ENCODE assay signal across 29 cellular contexts in genomic region chr6:27053738-27054137, GRCh38.
DNase-seq lines count a peak whose midpoint lies in the region; ATAC-seq, FAIRE-seq and TF ChIP-seq lines count a peak whose summit lies in the region.
"Had no signal": no experiment of that assay in that cellular context is flagged by ENCODE, and none has a peak within 500 bp of the region (broad histone marks: within the 10 kb centered on the region; RNA-seq: fewer than 3 reads in every experiment).

No MANE protein-coding gene starts in this region.

- TF ChIP-seq CTCF in nephron (IDR thresholded peaks at IDR 0.05; ENCODE audit: unreplicated experiment in 3 of 3): no peak

- no peak overlapping the region for H3K4me3 ChIP-seq in right cardiac atrium (ENCODE audit: low read length)
- H3K4me3 ChIP-seq: GM23248, left lung, MG63, SJSA1, smooth muscle cell, suprapubic skin had no signal

- H3K27me3 ChIP-seq in right cardiac atrium (ENCODE audit: control insufficient read depth, insufficient read depth): no peaks in the 10 kb centered on the region
- H3K27me3 ChIP-seq: MG63, SJSA1 had no signal

- H3K9me3 Mint-ChIP-seq in nephron: no peaks in the 10 kb centered on the region
- H3K9me3 Mint-ChIP-seq: activated CD4-positive, alpha-beta T cell treated with anti-CD3 and anti-CD28 coated beads, Interleukin-2, amount 10 ng/mL, durations not matched to agents 24 days and 14 days; WTC11 had no signal

- H3K27ac Mint-ChIP-seq in nephron: peak overlapping the region; percentile 29 to 59 (median 38)
- H3K27ac Mint-ChIP-seq: activated CD4-positive, alpha-beta T cell treated with anti-CD3 and anti-CD28 coated beads, Interleukin-2, amount 10 ng/mL, durations not matched to agents 24 days and 14 days; activated naive CD8-positive, alpha-beta T cell; CD14-positive monocyte; WTC11 had no signal

- peaks cover 3% of the 10 kb centered on the region for H3K27me3 Mint-ChIP-seq in nephron (ENCODE audit: low read depth)

- peak; percentile 40 for FAIRE-seq in RCC 7860 (lab: Jason Lieb, UNC)

- H3K9me3 ChIP-seq in right cardiac atrium (ENCODE audit: control insufficient read depth, low read length): no peaks in the 10 kb centered on the region
- H3K9me3 ChIP-seq: left lung, MG63, SJSA1, suprapubic skin had no signal

- H3K27ac ChIP-seq in right cardiac atrium (ENCODE audit: low read length): no peak overlapping the region
- H3K27ac ChIP-seq: 22Rv1, GM23248, HL-60, left lung, parathyroid adenoma, SJSA1, suprapubic skin had no signal

- ATAC-seq in HG02588 (IDR thresholded peaks at IDR 0.05; ENCODE audit: unreplicated experiment) (peak; percentile 68), right cardiac atrium (no peak), Right ventricle myocardium superior (ENCODE audit: poor library complexity) (no peak)
- ATAC-seq: left lung, WTC11 had no signal

- intact Hi-C loops in right cardiac atrium (cut with DNase I) (no loop called here), Right ventricle myocardium superior (cut with DNase I) (no loop called here)

- H3K4me3 Mint-ChIP-seq in nephron: no peak overlapping the region
- H3K4me3 Mint-ChIP-seq: activated CD4-positive, alpha-beta T cell treated with anti-CD3 and anti-CD28 coated beads, Interleukin-2, amount 10 ng/mL, durations not matched to agents 24 days and 14 days; activated naive CD8-positive, alpha-beta T cell; CD14-positive monocyte; WTC11 had no signal

- DNase-seq in DMS153 (lab: John Stamatoyannopoulos, UW): peak; percentile 21
- DNase-seq in DMS153 treated with DMSO at 0.1 percent for 48 hours (lab: John Stamatoyannopoulos, UW; ENCODE audit: unreplicated experiment): no peak
- DNase-seq in RCC 7860 (ENCODE audit: low spot score): peak; percentile 57
- DNase-seq in right cardiac atrium: no peak
- DNase-seq in HT-29 (ENCODE audit: low spot score): no peak
- DNase-seq in Right ventricle myocardium superior: no peak
- DNase-seq: activated CD4-positive, alpha-beta T cell treated with anti-CD3 and anti-CD28 coated beads, Interleukin-2, amount 10 ng/mL, durations not matched to agents 24 days and 14 days; activated effector memory CD4-positive, alpha-beta T cell treated with anti-CD3 and anti-CD28 coated beads, Interleukin-2, amount 50 U/mL, for 16 hours; erythroblast; glutamatergic neuron; GM23248; KG1; left lung; MG63; NCI-H1105 treated with DMSO at 0.1 percent for 48 hours; NCI-H2029 treated with DMSO at 0.1 percent for 48 hours; NCI-H774; stimulated activated naive CD4-positive, alpha-beta T cell treated with Interleukin-2 at 50 U/mL for 16 hours had no signal

- H3K36me3 Mint-ChIP-seq in nephron (ENCODE audit: low read depth): no peaks in the 10 kb centered on the region
- H3K36me3 Mint-ChIP-seq: activated naive CD8-positive, alpha-beta T cell; CD14-positive monocyte; WTC11 had no signal

- no peaks in the 10 kb centered on the region for H3K4me1 ChIP-seq in right cardiac atrium (ENCODE audit: control insufficient read depth, insufficient read depth, low read length)
- H3K4me1 ChIP-seq: left lung, parathyroid adenoma, SJSA1, suprapubic skin had no signal

- H3K4me1 Mint-ChIP-seq in nephron: no peaks in the 10 kb centered on the region
- H3K4me1 Mint-ChIP-seq: activated CD4-positive, alpha-beta T cell treated with anti-CD3 and anti-CD28 coated beads, Interleukin-2, amount 10 ng/mL, durations not matched to agents 24 days and 14 days; CD14-positive monocyte had no signal

Comparison
In these comparisons a context has a peak if more than half of its experiments do, and no peak if none do; other contexts are left out.
1. DNase-seq: peak in DMS153 (single experiment) and RCC 7860 (single experiment); none in DMS153 treated with DMSO at 0.1 percent for 48 hours (single experiment), right cardiac atrium (0 of 3), HT-29 (single experiment) and Right ventricle myocardium superior (single experiment).